10 cellular contexts compared by ENCODE assay signal in genomic region chr17:77609553-77610517, GRCh38.
DNase-seq lines count a peak whose midpoint lies in the region; ATAC-seq lines count a peak whose summit lies in the region.
"Had no signal": no experiment of that assay in that cellular context is flagged by ENCODE, and none has a peak within 500 bp of the region (broad histone marks: within the 10 kb centered on the region; RNA-seq: fewer than 3 reads in every experiment).

No MANE protein-coding gene starts in this region.

- intact Hi-C loops in activated T-helper 2 cell treated with anti-CD3 and anti-CD28 coated beads, Interferon-gamma antibody, Interleukin-2, Interleukin-4, amounts not matched to agents 10 μg/mL and 5 μg/mL and 100 μg/mL, durations not matched to agents 14 hours and 24 hours and 36 hours (cut with micrococcal nuclease): loop anchor here (5.0 kb wide), 1 partner anchor 57 kb away; no protein-coding TSS in a partner anchor

- H3K4me3 ChIP-seq in muscle layer of colon (ENCODE audit: low read depth in 1 of 2, low read length in 2 of 2) (peak overlapping the region in 1 of 2 donors; percentile 38), subcutaneous abdominal adipose tissue (ENCODE audit: low read depth in 1 of 5, low read length in 5 of 5) (peak overlapping the region; percentile 32 to 54 (median 34)), H7 (ENCODE audit: insufficient read depth, low read depth, low read length) (no peak overlapping the region)
- H3K4me3 ChIP-seq: SJSA1 had no signal

- H3K4me1 Mint-ChIP-seq in activated T-helper 2 cell treated with anti-CD3 and anti-CD28 coated beads, Interferon-gamma antibody, Interleukin-2, Interleukin-4, amounts not matched to agents 10 μg/mL and 5 μg/mL and 100 μg/mL, durations not matched to agents 14 hours and 24 hours and 36 hours (ENCODE audit: low read depth): peaks cover 21% of the 10 kb centered on the region

- H3K36me3 ChIP-seq in muscle layer of colon (ENCODE audit: insufficient read depth, low read length): no peaks in the 10 kb centered on the region
- no peaks in the 10 kb centered on the region for H3K36me3 ChIP-seq in subcutaneous abdominal adipose tissue (ENCODE audit: control insufficient read depth in 5 of 5, insufficient read depth in 5 of 5, low read length in 5 of 5)
- no peaks in the 10 kb centered on the region for H3K36me3 ChIP-seq in H7 (replicated peaks; ENCODE audit: control insufficient read depth, insufficient read depth, low read length)
- H3K36me3 ChIP-seq: SJSA1 had no signal

- peak overlapping the region; percentile 59 for H3K27ac ChIP-seq in muscle layer of colon (ENCODE audit: low read depth, low read length)
- H3K27ac ChIP-seq in subcutaneous abdominal adipose tissue (ENCODE audit: low read depth, low read length): peak overlapping the region; percentile 13
- H3K27ac ChIP-seq: parathyroid adenoma, SJSA1 had no signal

- H3K9me3 Mint-ChIP-seq in activated T-helper 2 cell treated with anti-CD3 and anti-CD28 coated beads, Interferon-gamma antibody, Interleukin-2, Interleukin-4, amounts not matched to agents 10 μg/mL and 5 μg/mL and 100 μg/mL, durations not matched to agents 14 hours and 24 hours and 36 hours: no peaks in the 10 kb centered on the region

- no peaks in the 10 kb centered on the region for H3K27me3 ChIP-seq in muscle layer of colon (ENCODE audit: control insufficient read depth in 1 of 2, insufficient read depth in 2 of 2, low read length in 2 of 2)
- peaks cover 0 to 12% (median 4%) of the 10 kb centered on the region in 5 donors for H3K27me3 ChIP-seq in subcutaneous abdominal adipose tissue (ENCODE audit: control insufficient read depth in 5 of 5, insufficient read depth in 4 of 5, low read length in 5 of 5)
- no peaks in the 10 kb centered on the region for H3K27me3 ChIP-seq in H7 (ENCODE audit: control insufficient read depth, insufficient read depth, low read length)

- H3K4me1 ChIP-seq in muscle layer of colon (ENCODE audit: insufficient read depth, low read length) (peaks cover 25% of the 10 kb centered on the region), subcutaneous abdominal adipose tissue (ENCODE audit: control insufficient read depth in 5 of 5, insufficient read depth in 5 of 5, low read length in 5 of 5) (peaks cover 6 to 31% (median 26%) of the 10 kb centered on the region in 5 donors)
- H3K4me1 ChIP-seq: parathyroid adenoma, SJSA1 had no signal

- no peak for ATAC-seq in HG03039 (IDR thresholded peaks at IDR 0.05; ENCODE audit: unreplicated experiment)

- no peaks in the 10 kb centered on the region for H3K9me3 ChIP-seq in muscle layer of colon (ENCODE audit: low read length)
- H3K9me3 ChIP-seq in subcutaneous abdominal adipose tissue (ENCODE audit: control insufficient read depth in 5 of 5, low read length in 5 of 5): no peaks in the 10 kb centered on the region
- H3K9me3 ChIP-seq: SJSA1 had no signal

- H3K9ac ChIP-seq in muscle layer of colon (ENCODE audit: low read length) (no peak overlapping the region), subcutaneous abdominal adipose tissue (ENCODE audit: low read length in 5 of 5) (no peak overlapping the region)
- H3K9ac ChIP-seq: parathyroid adenoma had no signal

- DNase-seq in activated gamma-delta T cell treated with Interleukin-2 at 50 U/mL for 16 hours: peak; percentile 60
- DNase-seq in activated gamma-delta T cell (lab: John Stamatoyannopoulos, UW): no peak
- peak; percentile 67 for DNase-seq in activated T-helper 2 cell treated with anti-CD3 and anti-CD28 coated beads, Interferon-gamma antibody, Interleukin-2, Interleukin-4, amounts not matched to agents 10 μg/mL and 5 μg/mL and 100 μg/mL, durations not matched to agents 14 hours and 24 hours and 36 hours (ENCODE audit: low spot score)
- no peak for DNase-seq in H7
- DNase-seq in epidermal melanocyte (ENCODE audit: insufficient read length, low spot score): no peak

- peaks cover 6% of the 10 kb centered on the region for H3K27me3 Mint-ChIP-seq in activated T-helper 2 cell treated with anti-CD3 and anti-CD28 coated beads, Interferon-gamma antibody, Interleukin-2, Interleukin-4, amounts not matched to agents 10 μg/mL and 5 μg/mL and 100 μg/mL, durations not matched to agents 14 hours and 24 hours and 36 hours (ENCODE audit: low read depth)

- H3K36me3 Mint-ChIP-seq in activated T-helper 2 cell treated with anti-CD3 and anti-CD28 coated beads, Interferon-gamma antibody, Interleukin-2, Interleukin-4, amounts not matched to agents 10 μg/mL and 5 μg/mL and 100 μg/mL, durations not matched to agents 14 hours and 24 hours and 36 hours (ENCODE audit: low read depth): no peaks in the 10 kb centered on the region

- peak overlapping the region; percentile 84 for H3K27ac Mint-ChIP-seq in activated T-helper 2 cell treated with anti-CD3 and anti-CD28 coated beads, Interferon-gamma antibody, Interleukin-2, Interleukin-4, amounts not matched to agents 10 μg/mL and 5 μg/mL and 100 μg/mL, durations not matched to agents 14 hours and 24 hours and 36 hours

- no peak overlapping the region for H3K4me3 Mint-ChIP-seq in activated T-helper 2 cell treated with anti-CD3 and anti-CD28 coated beads, Interferon-gamma antibody, Interleukin-2, Interleukin-4, amounts not matched to agents 10 μg/mL and 5 μg/mL and 100 μg/mL, durations not matched to agents 14 hours and 24 hours and 36 hours (ENCODE audit: low read depth)

Comparison
In these comparisons a context has a peak if more than half of its experiments do, and no peak if none do; other contexts are left out.
1. DNase-seq: peak in activated gamma-delta T cell treated with Interleukin-2 at 50 U/mL for 16 hours (single experiment) and activated T-helper 2 cell treated with anti-CD3 and anti-CD28 coated beads, Interferon-gamma antibody, Interleukin-2, Interleukin-4, amounts not matched to agents 10 μg/mL and 5 μg/mL and 100 μg/mL, durations not matched to agents 14 hours and 24 hours and 36 hours (single experiment); none in activated gamma-delta T cell (single experiment), H7 (single experiment) and epidermal melanocyte (single experiment).